21 cellular contexts compared by ENCODE assay signal in the genomic region with DNA sequence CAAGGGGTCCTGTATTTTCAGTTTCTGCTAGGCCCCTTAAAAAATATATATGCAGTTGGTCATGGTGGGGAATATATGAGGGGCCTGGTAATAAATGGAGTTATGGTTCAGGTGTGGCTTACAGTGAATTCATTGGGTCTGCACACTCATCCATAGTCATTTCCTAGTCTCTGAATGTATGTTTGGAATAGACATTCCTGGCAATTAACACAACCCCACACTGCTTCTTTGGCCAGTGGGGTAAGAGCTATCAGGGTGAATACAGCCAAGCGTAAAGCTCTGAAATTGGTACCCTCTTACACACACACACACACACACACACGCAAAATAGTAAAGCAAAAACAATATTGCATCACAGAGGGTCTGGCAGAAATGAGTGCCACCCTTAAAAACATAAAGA.
"Had no signal": no experiment of that assay in that cellular context is flagged by ENCODE, and none has a peak within 500 bp of the region (broad histone marks: within the 10 kb centered on the region; RNA-seq: fewer than 3 reads in every experiment).

No MANE protein-coding gene starts in this region.

- H3K4me3 Mint-ChIP-seq: activated T-cell treated with anti-CD3 and anti-CD28 coated beads, Interleukin-2, amount 50 U/mL, for 72 hours; naive thymus-derived CD4-positive, alpha-beta T cell; neural progenitor cell; stimulated activated naive CD8-positive, alpha-beta T cell treated with anti-CD3 and anti-CD28 coated beads, Interleukin-15, Interleukin-2, amounts not matched to agents 100 ng/mL and 50 ng/mL, for 24 hours had no signal

- ATAC-seq: activated naive CD4-positive, alpha-beta T cell treated with anti-CD3 and anti-CD28 coated beads, Interleukin-2, amount 50 U/mL, for 72 hours; activated T-cell treated with anti-CD3 and anti-CD28 coated beads, Interleukin-2, amount 50 U/mL, for 72 hours; gastroesophageal sphincter; naive thymus-derived CD4-positive, alpha-beta T cell; right cardiac atrium had no signal

- H3K9me3 Mint-ChIP-seq: activated naive CD4-positive, alpha-beta T cell treated with anti-CD3 and anti-CD28 coated beads, Interleukin-2, amount 50 U/mL, for 72 hours; activated T-cell treated with anti-CD3 and anti-CD28 coated beads, Interleukin-2, amount 50 U/mL, for 72 hours; naive thymus-derived CD4-positive, alpha-beta T cell; neural progenitor cell; stimulated activated naive CD8-positive, alpha-beta T cell treated with anti-CD3 and anti-CD28 coated beads, Interleukin-15, Interleukin-2, amounts not matched to agents 100 ng/mL and 50 ng/mL, for 24 hours had no signal

- H3K36me3 Mint-ChIP-seq: activated naive CD4-positive, alpha-beta T cell treated with anti-CD3 and anti-CD28 coated beads, Interleukin-2, amount 50 U/mL, for 72 hours; neural progenitor cell had no signal

- H3K27ac Mint-ChIP-seq: activated naive CD4-positive, alpha-beta T cell treated with anti-CD3 and anti-CD28 coated beads, Interleukin-2, amount 50 U/mL, for 72 hours; activated T-cell treated with anti-CD3 and anti-CD28 coated beads, Interleukin-2, amount 50 U/mL, for 72 hours; naive thymus-derived CD4-positive, alpha-beta T cell; neural progenitor cell; stimulated activated naive CD8-positive, alpha-beta T cell treated with anti-CD3 and anti-CD28 coated beads, Interleukin-15, Interleukin-2, amounts not matched to agents 100 ng/mL and 50 ng/mL, for 24 hours had no signal

- H3K27me3 Mint-ChIP-seq: stimulated activated naive CD8-positive, alpha-beta T cell treated with anti-CD3 and anti-CD28 coated beads, Interleukin-15, Interleukin-2, amounts not matched to agents 100 ng/mL and 50 ng/mL, for 24 hours had no signal

- H3K4me3 ChIP-seq: adrenal gland, colonic mucosa, gastroesophageal sphincter, hepatocyte, neural progenitor cell, prostate gland, skin epidermis, suprapubic skin, vagina had no signal

- H3K4me1 Mint-ChIP-seq: naive thymus-derived CD4-positive, alpha-beta T cell; neural progenitor cell had no signal

- DNase-seq: activated CD4-positive, CD25-positive, alpha-beta regulatory T cell treated with anti-CD3 and anti-CD28 coated beads, Interleukin-2, amount 50 U/mL, for 72 hours; activated effector memory CD4-positive, alpha-beta T cell treated with anti-CD3 and anti-CD28 coated beads, Interleukin-2, amount 50 U/mL, for 16 hours; activated T-cell treated with anti-CD3 and anti-CD28 coated beads, Interleukin-2, amount 50 U/mL, for 72 hours; adrenal gland; central memory CD4-positive, alpha-beta T cell; colonic mucosa; mesenchymal stem cell; naive thymus-derived CD4-positive, alpha-beta T cell; right cardiac atrium; T-helper 1 cell; T1000; trophoblast cell had no signal
